In the genomic region with DNA sequence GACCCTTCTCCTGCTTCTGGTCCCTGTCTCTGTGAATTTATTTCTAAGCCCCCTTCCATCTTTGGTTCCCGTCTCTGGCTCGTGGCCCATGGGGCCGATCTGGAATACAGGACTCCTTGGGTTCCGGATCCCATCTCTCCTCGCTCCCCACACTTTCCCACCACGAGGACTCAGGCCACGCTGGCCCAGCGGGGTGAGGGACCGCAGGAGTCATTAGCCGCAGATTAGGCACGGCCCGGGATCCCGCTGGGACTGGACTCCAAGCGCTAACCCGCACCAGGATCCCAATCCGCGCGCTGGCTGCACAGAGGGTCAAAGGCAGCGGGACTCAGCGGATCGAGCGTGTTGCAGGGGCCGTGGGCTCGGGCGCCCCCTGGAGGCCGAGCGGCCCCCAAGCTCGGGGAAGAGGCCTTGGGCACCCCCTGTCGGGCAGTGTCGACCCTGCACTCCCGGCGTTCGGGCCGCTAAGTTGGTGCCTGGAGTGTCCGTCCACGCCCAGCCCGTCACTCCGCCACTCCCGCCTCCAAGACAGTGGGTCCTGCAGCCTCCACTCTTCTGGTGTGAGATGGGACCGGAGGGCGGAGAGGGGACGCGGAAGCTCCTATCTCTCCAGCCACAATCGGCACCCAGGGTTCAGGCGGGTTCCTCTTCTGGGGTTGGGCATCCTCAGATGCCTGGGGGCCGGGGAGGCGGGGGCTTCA, we compare ENCODE assay signal across 8 cellular contexts. TPM values are rescaled to one million over a fixed set of nuclear protein-coding genes. Genes with fewer than 3 reads are reported as not detected.
DNase-seq lines count a peak whose midpoint lies in the region; ATAC-seq lines count a peak whose summit lies in the region.

No MANE protein-coding gene starts in this region.

- CTCF ChIA-PET in activated CD8-positive, alpha-beta T cell treated with anti-CD3 and anti-CD28 coated beads, Interleukin-2, amount 10 ng/mL, durations not matched to agents 7 days and 5 days (lab: Charles Lee) = interaction anchor here (0.9 to 12.3 kb wide), 17 partner anchors 9 to 228 kb away, joined by 3 to 389 read pairs (median 4); a partner anchor contains a TSS

- H3K27ac Mint-ChIP-seq in activated CD8-positive, alpha-beta T cell treated with anti-CD3 and anti-CD28 coated beads, Interleukin-2, amount 10 ng/mL, durations not matched to agents 7 days and 5 days = peak overlapping the region; percentile 40
- peak overlapping the region; percentile 32 to 55 for H3K27ac Mint-ChIP-seq in effector memory CD8-positive, alpha-beta T cell

- peaks cover 20% of the 10 kb centered on the region for H3K36me3 Mint-ChIP-seq in activated CD8-positive, alpha-beta T cell treated with anti-CD3 and anti-CD28 coated beads, Interleukin-2, amount 10 ng/mL, durations not matched to agents 7 days and 5 days (ENCODE audit: low read depth)
- H3K36me3 Mint-ChIP-seq in effector memory CD8-positive, alpha-beta T cell (ENCODE audit: insufficient read depth) = peaks cover 29% of the 10 kb centered on the region

- peak overlapping the region; percentile 83 for H3K4me3 Mint-ChIP-seq in activated CD8-positive, alpha-beta T cell treated with anti-CD3 and anti-CD28 coated beads, Interleukin-2, amount 10 ng/mL, durations not matched to agents 7 days and 5 days
- peak overlapping the region; percentile 82 to 91 for H3K4me3 Mint-ChIP-seq in effector memory CD8-positive, alpha-beta T cell

- H3K4me1 Mint-ChIP-seq in activated CD8-positive, alpha-beta T cell treated with anti-CD3 and anti-CD28 coated beads, Interleukin-2, amount 10 ng/mL, durations not matched to agents 7 days and 5 days (ENCODE audit: low read depth) = peaks cover 91% of the 10 kb centered on the region
- peaks cover 60 to 67% of the 10 kb centered on the region in 2 donors for H3K4me1 Mint-ChIP-seq in effector memory CD8-positive, alpha-beta T cell (ENCODE audit: low read depth in 2 of 2)

- H3K27me3 Mint-ChIP-seq in activated CD8-positive, alpha-beta T cell treated with anti-CD3 and anti-CD28 coated beads, Interleukin-2, amount 10 ng/mL, durations not matched to agents 7 days and 5 days (ENCODE audit: low read depth) = peaks cover 43% of the 10 kb centered on the region
- H3K27me3 Mint-ChIP-seq in effector memory CD8-positive, alpha-beta T cell = peaks cover 75 to 90% of the 10 kb centered on the region in 2 donors

- POLR2A ChIA-PET in activated CD8-positive, alpha-beta T cell treated with anti-CD3 and anti-CD28 coated beads, Interleukin-2, amount 10 ng/mL, durations not matched to agents 7 days and 5 days (lab: Charles Lee) = interaction anchor here (0.5 to 2.5 kb wide), 4 partner anchors 9 to 42 kb away, joined by 3 to 13 read pairs (median 4); a partner anchor contains a TSS

- peak; percentile 52 for ATAC-seq in HG03469 (IDR thresholded peaks at IDR 0.05; ENCODE audit: unreplicated experiment)
- peak; percentile 64 for ATAC-seq in activated CD8-positive, alpha-beta T cell treated with anti-CD3 and anti-CD28 coated beads, Interleukin-2, amount 10 ng/mL, durations not matched to agents 7 days and 5 days
- ATAC-seq in effector memory CD8-positive, alpha-beta T cell (replicated peaks) = peak; percentile 67

- no peaks in the 10 kb centered on the region for H3K9me3 Mint-ChIP-seq in activated CD8-positive, alpha-beta T cell treated with anti-CD3 and anti-CD28 coated beads, Interleukin-2, amount 10 ng/mL, durations not matched to agents 7 days and 5 days (ENCODE audit: insufficient read depth)
- no peaks in the 10 kb centered on the region for H3K9me3 Mint-ChIP-seq in effector memory CD8-positive, alpha-beta T cell

- DNase-seq in CD1c-positive myeloid dendritic cell (ENCODE audit: extremely low spot score) (peak; percentile 95), GM19240 (ENCODE audit: insufficient read length, low spot score) (peak; percentile 89), NCI-H82 (lab: John Stamatoyannopoulos, UW) (peak; percentile 94), mesenteric fat pad (ENCODE audit: low spot score) (peak; percentile 97)
- peak; percentile 90 for DNase-seq in activated CD8-positive, alpha-beta T cell treated with anti-CD3 and anti-CD28 coated beads, Interleukin-2, amount 10 ng/mL, durations not matched to agents 7 days and 5 days
- peak; percentile 87 to 88 (median 88) for DNase-seq in effector memory CD8-positive, alpha-beta T cell
- peak; percentile 73 for DNase-seq in stimulated activated CD8-positive, alpha-beta memory T cell treated with anti-CD3 and anti-CD28 coated beads, Interleukin-15, amount 100 ng/mL, for 1 hour (ENCODE audit: low read depth)

RNA-seq across cellular contexts. Expression of a gene that starts 9.5 kb away (rescaled TPM):
- total RNA-seq in activated CD8-positive, alpha-beta T cell treated with anti-CD3 and anti-CD28 coated beads, Interleukin-2, amount 10 ng/mL, durations not matched to agents 7 days and 5 days = 100 to 1,000 TPM; 194 to 208 TPM
- total RNA-seq in mesenteric fat pad = 62.3 TPM

RNA-seq across cellular contexts. Expression of a gene that starts 12.0 kb away (rescaled TPM):
- total RNA-seq in activated CD8-positive, alpha-beta T cell treated with anti-CD3 and anti-CD28 coated beads, Interleukin-2, amount 10 ng/mL, durations not matched to agents 7 days and 5 days = 1 to 10 TPM; 7.5 to 9.9 TPM
- total RNA-seq in mesenteric fat pad = 3.9 TPM

RNA-seq across cellular contexts. Expression of a gene that starts 22.4 kb away (rescaled TPM):
- under 1 TPM; 0.39 to 0.40 TPM for total RNA-seq in activated CD8-positive, alpha-beta T cell treated with anti-CD3 and anti-CD28 coated beads, Interleukin-2, amount 10 ng/mL, durations not matched to agents 7 days and 5 days
- total RNA-seq in mesenteric fat pad = 1.4 TPM

Comparison
In these comparisons a context has a peak if more than half of its experiments do, and no peak if none do; other contexts are left out.
1. Peak in every context shown above with its lines: DNase-seq and ATAC-seq.